In the genomic region with DNA sequence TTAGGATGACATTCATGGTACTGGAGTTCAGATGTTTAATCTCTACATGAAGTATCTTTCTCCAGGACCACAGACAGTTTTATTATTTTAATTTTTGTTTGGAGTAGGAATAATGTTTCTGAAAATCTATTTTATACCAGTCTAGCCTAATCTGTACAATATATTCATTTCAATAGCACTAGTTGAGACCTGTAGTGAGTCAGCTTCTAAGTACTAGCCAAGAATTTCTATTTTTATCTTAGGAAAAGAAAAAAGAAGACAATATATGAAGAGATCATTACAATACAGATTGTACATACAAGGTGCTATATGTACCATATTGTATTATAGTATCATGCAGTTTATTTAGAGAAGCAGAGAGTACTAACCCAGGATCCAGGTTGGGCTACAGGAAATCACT, we compare ENCODE assay signal across 25 cellular contexts.
DNase-seq lines count a peak whose midpoint lies in the region; ATAC-seq and TF ChIP-seq lines count a peak whose summit lies in the region.
"Had no signal": no experiment of that assay in that cellular context is flagged by ENCODE, and none has a peak within 500 bp of the region (broad histone marks: within the 10 kb centered on the region; RNA-seq: fewer than 3 reads in every experiment).

No MANE protein-coding gene starts in this region.

- no peak for TF ChIP-seq POLR2A in heart left ventricle (IDR thresholded peaks at IDR 0.05)

- POLR2A ChIA-PET in PC-3 (lab: Charles Lee; ENCODE audit: unreplicated experiment), result no interaction called here

- no peaks in the 10 kb centered on the region for H3K27me3 Mint-ChIP-seq in activated T-cell treated with anti-CD3 and anti-CD28 coated beads, Interleukin-2, amount 50 U/mL, for 72 hours (ENCODE audit: low read depth)
- H3K27me3 Mint-ChIP-seq: CD8-positive, alpha-beta memory T cell; IgD-negative memory B cell had no signal

- no peak overlapping the region for H2AFZ ChIP-seq in PC-3 (ENCODE audit: low read length)

- no peak overlapping the region for H3K4me2 ChIP-seq in PC-3 (ENCODE audit: low read length)
- H3K4me2 ChIP-seq in skeletal muscle satellite cell (ENCODE audit: low read length), result peak overlapping the region; percentile 24

- H3K9me3 ChIP-seq in PC-3 (ENCODE audit: low read length) (no peaks in the 10 kb centered on the region), skeletal muscle satellite cell (replicated peaks; ENCODE audit: low read length) (no peaks in the 10 kb centered on the region), heart left ventricle (peaks cover 0 to 3% (median 0%) of the 10 kb centered on the region in 12 donors)
- H3K9me3 ChIP-seq: HAP-1, SJCRH30 had no signal

- H3K27ac Mint-ChIP-seq in activated T-cell treated with anti-CD3 and anti-CD28 coated beads, Interleukin-2, amount 50 U/mL, for 72 hours, result no peak overlapping the region
- H3K27ac Mint-ChIP-seq: CD14-positive monocyte; CD8-positive, alpha-beta memory T cell; HFFc6; IgD-negative memory B cell had no signal

- no TSS peak for BruUV-seq in PC-3 (replicated peaks; lab: Mats Ljungman, UMichigan)

- no peaks in the 10 kb centered on the region for H3K9me2 ChIP-seq in PC-3 (replicated peaks; ENCODE audit: low read length)

- intact Hi-C loops in PC-3 (cut with micrococcal nuclease) (loop anchor here (10.0 kb wide), 2 partner anchors 127 to 247 kb away; no protein-coding TSS in a partner anchor), heart left ventricle (cut with DNase I) (no loop called here)

- no peaks in the 10 kb centered on the region for H4K20me1 ChIP-seq in PC-3 (ENCODE audit: low read length)

- H3K4me3 ChIP-seq in PC-3 (ENCODE audit: low read length), result no peak overlapping the region
- no peak overlapping the region for H3K4me3 ChIP-seq in skeletal muscle satellite cell (ENCODE audit: low read length)
- no peak overlapping the region for H3K4me3 ChIP-seq in heart left ventricle
- H3K4me3 ChIP-seq: HAP-1, SJCRH30 had no signal

- DNase-seq in PC-3 (no peak), astrocyte of the hippocampus (ENCODE audit: low read depth, low spot score) (peak; percentile 13), fibroblast of peridontal ligament (ENCODE audit: extremely low read depth) (peak; percentile 35), NCI-H128 (lab: John Stamatoyannopoulos, UW; ENCODE audit: unreplicated experiment) (no peak), NCI-H2196 (lab: John Stamatoyannopoulos, UW; ENCODE audit: unreplicated experiment) (no peak), heart left ventricle (no peak)
- DNase-seq in activated T-cell treated with anti-CD3 and anti-CD28 coated beads, Interleukin-2, amount 50 U/mL, for 72 hours, result no peak
- DNase-seq: CD8-positive, alpha-beta memory T cell; DMS 273 treated with DMSO at 0.1 percent for 48 hours; DMS79; EL; GOT3; NCI-H1092; NCI-H1436; NCI-H187 treated with DMSO at 0.1 percent for 48 hours; NCI-H2171 treated with DMSO at 0.1 percent for 48 hours; NCI-H524; NCI-H748 treated with DMSO at 0.1 percent for 48 hours; SJCRH30 had no signal

- ATAC-seq in PC-3 (0 out of 2 replicates have a peak, but pooled peaks have one; percentile 35), heart left ventricle (no peak)
- no peak for ATAC-seq in activated T-cell treated with anti-CD3 and anti-CD28 coated beads, Interleukin-2, amount 50 U/mL, for 72 hours (replicated peaks in 1 of 2)
- ATAC-seq: Right ventricle myocardium inferior had no signal

- no peaks in the 10 kb centered on the region for H3K79me2 ChIP-seq in PC-3 (ENCODE audit: low read length)

- peaks cover 21% of the 10 kb centered on the region for H3K4me1 ChIP-seq in PC-3 (ENCODE audit: insufficient read depth, low read length)
- peaks cover 34% of the 10 kb centered on the region for H3K4me1 ChIP-seq in skeletal muscle satellite cell (ENCODE audit: control insufficient read depth, insufficient read depth, low read length)
- H3K4me1 ChIP-seq in heart left ventricle, result no peaks in the 10 kb centered on the region
- H3K4me1 ChIP-seq: HAP-1, SJCRH30 had no signal

- H3K27me3 ChIP-seq in PC-3 (ENCODE audit: low read length) (no peaks in the 10 kb centered on the region), skeletal muscle satellite cell (ENCODE audit: control insufficient read depth, insufficient read depth, low read length) (no peaks in the 10 kb centered on the region), heart left ventricle (no peaks in the 10 kb centered on the region)
- H3K27me3 ChIP-seq: SJCRH30 had no signal

- H3K27ac ChIP-seq in PC-3 (ENCODE audit: low read length) (no peak overlapping the region), heart left ventricle (no peak overlapping the region)
- H3K27ac ChIP-seq: SJCRH30 had no signal

- no peak for TF ChIP-seq CTCF in PC-3 (conservative IDR thresholded peaks at IDR 0.05; ENCODE audit: low read depth, low read length)
- no peak for TF ChIP-seq CTCF in heart left ventricle (IDR thresholded peaks at IDR 0.05)

- H3K9me3 Mint-ChIP-seq in activated T-cell treated with anti-CD3 and anti-CD28 coated beads, Interleukin-2, amount 50 U/mL, for 72 hours, result peaks cover 7 to 11% of the 10 kb centered on the region in 2 donors

- H3F3A ChIP-seq in PC-3 (ENCODE audit: low read length, unreplicated experiment), result no peaks in the 10 kb centered on the region

- H3K36me3 ChIP-seq in PC-3 (ENCODE audit: low read depth, low read length) (no peaks in the 10 kb centered on the region), skeletal muscle satellite cell (ENCODE audit: insufficient read depth, low read length) (no peaks in the 10 kb centered on the region), heart left ventricle (no peaks in the 10 kb centered on the region)
- H3K36me3 ChIP-seq: HAP-1, SJCRH30 had no signal

- H3K36me3 Mint-ChIP-seq in activated T-cell treated with anti-CD3 and anti-CD28 coated beads, Interleukin-2, amount 50 U/mL, for 72 hours (ENCODE audit: insufficient read depth in 2 of 2), result no peaks in the 10 kb centered on the region
- H3K36me3 Mint-ChIP-seq: CD14-positive monocyte; CD8-positive, alpha-beta memory T cell; IgD-negative memory B cell had no signal

- no peaks in the 10 kb centered on the region for H3K4me1 Mint-ChIP-seq in activated T-cell treated with anti-CD3 and anti-CD28 coated beads, Interleukin-2, amount 50 U/mL, for 72 hours (ENCODE audit: low read depth)
- H3K4me1 Mint-ChIP-seq: CD14-positive monocyte; CD8-positive, alpha-beta memory T cell; IgD-negative memory B cell had no signal

- H3K9ac ChIP-seq in PC-3 (ENCODE audit: low read length) (no peak overlapping the region), skeletal muscle satellite cell (ENCODE audit: low read depth, low read length) (no peak overlapping the region)

- no peak overlapping the region for H3K4me3 Mint-ChIP-seq in activated T-cell treated with anti-CD3 and anti-CD28 coated beads, Interleukin-2, amount 50 U/mL, for 72 hours
- H3K4me3 Mint-ChIP-seq: CD14-positive monocyte; CD8-positive, alpha-beta memory T cell; HFFc6; IgD-negative memory B cell had no signal

- CTCF ChIA-PET in PC-3 (lab: Charles Lee), result no interaction called here

Comparison
In these comparisons a context has a peak if more than half of its experiments do, and no peak if none do; other contexts are left out.
1. DNase-seq: peak in astrocyte of the hippocampus (single experiment) and fibroblast of peridontal ligament (single experiment); none in PC-3 (single experiment), NCI-H128 (single experiment), NCI-H2196 (single experiment), heart left ventricle (0 of 5) and activated T-cell treated with anti-CD3 and anti-CD28 coated beads, Interleukin-2, amount 50 U/mL, for 72 hours (0 of 2).